Comparison of ENCODE assay signal across 8 cellular contexts in genomic region chrX:131752493-131753198, GRCh38.
DNase-seq lines count a peak whose midpoint lies in the region; ATAC-seq, FAIRE-seq and TF ChIP-seq lines count a peak whose summit lies in the region.

No MANE protein-coding gene starts in this region.

- peak; percentile 69 for DNase-seq in T-helper 22 cell (ENCODE audit: low read depth)
- DNase-seq in left colon, result peak; percentile 79 to 82
- DNase-seq in frontal cortex (ENCODE audit: low spot score in 2 of 2), result no peak
- DNase-seq in D721Med (ENCODE audit: insufficient read length, low spot score), result no peak
- DNase-seq in endothelial cell (ENCODE audit: low spot score), result no peak

- no peaks in the 10 kb centered on the region for H3K4me1 Mint-ChIP-seq in endothelial cell (ENCODE audit: unreplicated experiment)

- TF ChIP-seq CTCF in C4-2B (conservative IDR thresholded peaks at IDR 0.05) (no peak), D721Med (IDR thresholded peaks at IDR 0.05; ENCODE audit: insufficient read depth, missing control alignments) (no peak), endothelial cell (IDR thresholded peaks at IDR 0.05; ENCODE audit: unreplicated experiment) (no peak)

- H3K27ac Mint-ChIP-seq in endothelial cell (ENCODE audit: unreplicated experiment), result no peak overlapping the region

- ATAC-seq in GM21717 (IDR thresholded peaks at IDR 0.05; ENCODE audit: unreplicated experiment) (peak; percentile 74), left colon (peak; percentile 86), HG03457 (IDR thresholded peaks at IDR 0.05; ENCODE audit: unreplicated experiment) (no peak)

- H3K4me3 Mint-ChIP-seq in endothelial cell (ENCODE audit: unreplicated experiment), result no peak overlapping the region

- no peaks in the 10 kb centered on the region for H3K27me3 Mint-ChIP-seq in endothelial cell (ENCODE audit: unreplicated experiment)

- no peaks in the 10 kb centered on the region for H3K9me3 Mint-ChIP-seq in endothelial cell (ENCODE audit: unreplicated experiment)

- intact Hi-C loops in left colon (cut with DNase I, micrococcal nuclease), result no loop called here

- H3K27ac ChIP-seq in C4-2B, result peak overlapping the region; percentile 62; the same call in 1 of the 2 replicates

- H3K36me3 Mint-ChIP-seq in endothelial cell (ENCODE audit: low read depth, unreplicated experiment), result peaks cover 11% of the 10 kb centered on the region

- FAIRE-seq in frontal cortex (lab: Jason Lieb, UNC) (no peak), D721Med (lab: Jason Lieb, UNC) (no peak)

Comparison
In these comparisons a context has a peak if more than half of its experiments do, and no peak if none do; other contexts are left out.
1. DNase-seq: peak in T-helper 22 cell (single experiment) and left colon (2 of 2); none in frontal cortex (0 of 2), D721Med (single experiment) and endothelial cell (single experiment).